ENCODE assay signal across 1 cellular context in genomic region chr19:14333101-14333871, GRCh38.
TF ChIP-seq lines count a peak whose summit lies in the region.

No MANE protein-coding gene starts in this region.

TF ChIP-seq in IMR-90, 13 proteins besides CTCF, POLR2A, EP300 and RAD21:
- TF ChIP-seq USF2 (IDR thresholded peaks at IDR 0.05; ENCODE audit: low read depth, low read length) (no peak), BHLHE40 (IDR thresholded peaks at IDR 0.05; ENCODE audit: low read depth, low read length) (no peak), RFX5 (IDR thresholded peaks at IDR 0.05; ENCODE audit: low read depth, low read length) (no peak), CHD1 (IDR thresholded peaks at IDR 0.05; ENCODE audit: low read depth, low read length) (no peak), NFE2L2 (IDR thresholded peaks at IDR 0.05; ENCODE audit: low read depth, low read length) (no peak), ELK1 (IDR thresholded peaks at IDR 0.05; ENCODE audit: borderline replicate concordance, low read depth, low read length) (no peak), MAZ (IDR thresholded peaks at IDR 0.05; ENCODE audit: borderline replicate concordance, low read depth, low read length) (no peak), FOS (IDR thresholded peaks at IDR 0.05; ENCODE audit: low read depth, low read length) (no peak), RCOR1 (IDR thresholded peaks at IDR 0.05; ENCODE audit: insufficient replicate concordance, low read length) (no peak), MAFK (IDR thresholded peaks at IDR 0.05; ENCODE audit: low read depth, low read length) (no peak), SMC3 (IDR thresholded peaks at IDR 0.05; ENCODE audit: low read depth, low read length) (no peak)
